11 cellular contexts compared by ENCODE assay signal in genomic region chr5:113119271-113119924, GRCh38.
DNase-seq lines count a peak whose midpoint lies in the region; ATAC-seq, FAIRE-seq and TF ChIP-seq lines count a peak whose summit lies in the region.
"Had no signal": no experiment of that assay in that cellular context is flagged by ENCODE, and none has a peak within 500 bp of the region (broad histone marks: within the 10 kb centered on the region; RNA-seq: fewer than 3 reads in every experiment).

No MANE protein-coding gene starts in this region.

- H3K4me3 Mint-ChIP-seq in activated T-cell treated with anti-CD3 and anti-CD28 coated beads, Interleukin-2, amount 50 U/mL, for 24 hours = no peak overlapping the region

- H2BK120ac ChIP-seq in IMR-90 (ENCODE audit: low read depth, low read length) = no peak overlapping the region

- no peaks in the 10 kb centered on the region for H3K9me3 Mint-ChIP-seq in activated T-cell treated with anti-CD3 and anti-CD28 coated beads, Interleukin-2, amount 50 U/mL, for 24 hours

- intact Hi-C loops in IMR-90 (cut with micrococcal nuclease) (no loop called here), lower lobe of right lung (cut with DNase I) (no loop called here)

- H4K20me1 ChIP-seq in IMR-90 (ENCODE audit: insufficient read depth, low read length) = peaks cover 4% of the 10 kb centered on the region; the same call in 1 of the 2 replicates
- H4K20me1 ChIP-seq: BLaER1 had no signal

- TF ChIP-seq POLR2A in IMR-90 (IDR thresholded peaks at IDR 0.05; ENCODE audit: low read depth, low read length) (no peak), GM12891 (IDR thresholded peaks at IDR 0.05; ENCODE audit: low read depth, low read length) (no peak)

- no peak overlapping the region for H4K8ac ChIP-seq in IMR-90 (ENCODE audit: low read depth in 2 of 2, low read length in 2 of 2)

- H2BK15ac ChIP-seq in IMR-90 (ENCODE audit: low read depth, low read length) = no peak overlapping the region

- H4K91ac ChIP-seq in IMR-90 (ENCODE audit: insufficient read depth, low read depth, low read length) = no peak overlapping the region

- no peak overlapping the region for H3K18ac ChIP-seq in IMR-90 (ENCODE audit: low read depth, low read length)

- no peak overlapping the region for H2BK20ac ChIP-seq in IMR-90 (ENCODE audit: low read depth, low read length)

- H2AK9ac ChIP-seq in IMR-90 (replicated peaks; ENCODE audit: low read depth, low read length, poor library complexity) = peak overlapping the region; percentile 70

- H3K27ac ChIP-seq in IMR-90 (ENCODE audit: insufficient read depth, low read length) = no peak overlapping the region
- peak overlapping the region; percentile 38 for H3K27ac ChIP-seq in lower lobe of right lung
- H3K27ac ChIP-seq: BLaER1 had no signal

- peaks cover 18% of the 10 kb centered on the region for H3K4me1 ChIP-seq in IMR-90 (ENCODE audit: control insufficient read depth, insufficient read depth, low read length)
- H3K4me1 ChIP-seq in lower lobe of right lung = peaks cover 30% of the 10 kb centered on the region
- H3K4me1 ChIP-seq in skeletal muscle satellite cell (ENCODE audit: control insufficient read depth, insufficient read depth, low read length) = peaks cover 19% of the 10 kb centered on the region

- no peak overlapping the region for H3K56ac ChIP-seq in IMR-90 (ENCODE audit: extremely low read depth, insufficient read depth, low read length)

- POLR2A ChIA-PET in IMR-90 (lab: Charles Lee; ENCODE audit: unreplicated experiment) = no interaction called here

- H3K9me3 ChIP-seq in IMR-90 (ENCODE audit: control insufficient read depth, insufficient read depth, low read length) (no peaks in the 10 kb centered on the region; the same call in 1 of the 2 replicates), lower lobe of right lung (no peaks in the 10 kb centered on the region), skeletal muscle satellite cell (replicated peaks; ENCODE audit: low read length) (no peaks in the 10 kb centered on the region)

- in situ Hi-C loops in IMR-90 (cut with MboI; ENCODE audit: low sequenced_read_pairs) = no loop called here

- H2AK5ac ChIP-seq in IMR-90 (ENCODE audit: low read depth, low read length) = peak overlapping the region; percentile 16; the same call in 1 of the 2 replicates

- peak overlapping the region; percentile 25; the same call in 1 of the 2 replicates for H3K14ac ChIP-seq in IMR-90 (replicated peaks; ENCODE audit: low read depth, low read length)

- H3K27me3 ChIP-seq in IMR-90 (ENCODE audit: control insufficient read depth, insufficient read depth, low read length) (no peaks in the 10 kb centered on the region), lower lobe of right lung (ENCODE audit: low read depth) (no peaks in the 10 kb centered on the region), skeletal muscle satellite cell (ENCODE audit: control insufficient read depth, insufficient read depth, low read length) (no peaks in the 10 kb centered on the region)
- H3K27me3 ChIP-seq: BLaER1 had no signal

- peak; percentile 20 for ATAC-seq in IMR-90 (ENCODE audit: low read depth)
- ATAC-seq in lower lobe of right lung = peak; percentile 69 to 80
- ATAC-seq in HG03280 (IDR thresholded peaks at IDR 0.05; ENCODE audit: unreplicated experiment) = no peak

- H3K79me1 ChIP-seq in IMR-90 (ENCODE audit: low read depth in 1 of 2, low read length in 2 of 2) = peaks cover 3 to 9% of the 10 kb centered on the region in 2 experiments; a peak in 3 of 4 replicates

- WGBS in IMR-90 (ENCODE audit: extremely low coverage in 2 of 2, insufficient read length in 1 of 2), 2 experiments = 38% methylated on average over 3 of the region's 9 CpGs; no CpG with 5 or more reads in 1 of the 2 experiments

- H2AFZ ChIP-seq in IMR-90 (replicated peaks; ENCODE audit: low read length, poor library complexity) = peak overlapping the region; percentile 12

- H4K5ac ChIP-seq in IMR-90 (ENCODE audit: low read depth, low read length) = no peak overlapping the region

- DNase-seq in IMR-90 = peak; percentile 12
- peak; percentile 55 for DNase-seq in fibroblast of mammary gland (ENCODE audit: low read depth)
- peak; percentile 48 for DNase-seq in lower lobe of right lung
- DNase-seq in activated T-cell treated with anti-CD3 and anti-CD28 coated beads, Interleukin-2, amount 50 U/mL, for 24 hours = no peak
- DNase-seq in GM12891 (ENCODE audit: insufficient read length, low spot score) = no peak
- DNase-seq in cerebellum (ENCODE audit: low spot score) = no peak
- DNase-seq: GOT3, NCI-H2029 had no signal

- H3K27me3 Mint-ChIP-seq in activated T-cell treated with anti-CD3 and anti-CD28 coated beads, Interleukin-2, amount 50 U/mL, for 24 hours = no peaks in the 10 kb centered on the region

- no peak overlapping the region for H2BK5ac ChIP-seq in IMR-90 (ENCODE audit: low read depth, low read length, poor library complexity, severe bottlenecking)

- H3K4me2 ChIP-seq in IMR-90 (ENCODE audit: low read depth, low read length) (no peak overlapping the region), skeletal muscle satellite cell (ENCODE audit: low read length) (peak overlapping the region; percentile 23)
- H3K4me2 ChIP-seq: BLaER1 had no signal

- H3K4me3 ChIP-seq in IMR-90 (ENCODE audit: insufficient read depth, low read depth, low read length) = no peak overlapping the region
- H3K4me3 ChIP-seq in fibroblast of mammary gland (ENCODE audit: control insufficient read depth, low read depth, low read length) = no peak overlapping the region
- H3K4me3 ChIP-seq in lower lobe of right lung = no peak overlapping the region
- no peak overlapping the region for H3K4me3 ChIP-seq in skeletal muscle satellite cell (ENCODE audit: low read length)
- H3K4me3 ChIP-seq: BLaER1 had no signal

- H3K23ac ChIP-seq in IMR-90 (ENCODE audit: low read depth, low read length) = no peak overlapping the region

- BruUV-seq in IMR-90 (replicated peaks; lab: Mats Ljungman, UMichigan) = no TSS peak

- peaks cover 10% of the 10 kb centered on the region for H3K9me1 ChIP-seq in IMR-90 (ENCODE audit: insufficient read depth, low read length)

- no peak for FAIRE-seq in GM12891 (lab: Jason Lieb, UNC)

- TF ChIP-seq RAD21 in IMR-90 (IDR thresholded peaks at IDR 0.05; ENCODE audit: low read length) = no peak

- dilution Hi-C loops in IMR-90 (cut with HindIII; ENCODE audit: low sequenced_read_pairs, unreplicated experiment) = no loop called here

- H3K4me1 Mint-ChIP-seq in activated T-cell treated with anti-CD3 and anti-CD28 coated beads, Interleukin-2, amount 50 U/mL, for 24 hours (ENCODE audit: low read depth) = no peaks in the 10 kb centered on the region

- no peak overlapping the region for H3K4ac ChIP-seq in IMR-90 (ENCODE audit: low read depth, low read length)

- no peak overlapping the region for H3K27ac Mint-ChIP-seq in activated T-cell treated with anti-CD3 and anti-CD28 coated beads, Interleukin-2, amount 50 U/mL, for 24 hours

- H3K9ac ChIP-seq in IMR-90 (ENCODE audit: low read depth, low read length) (no peak overlapping the region), skeletal muscle satellite cell (ENCODE audit: low read depth, low read length) (no peak overlapping the region)
- H3K9ac ChIP-seq: BLaER1 had no signal

- TF ChIP-seq CTCF in IMR-90 (conservative IDR thresholded peaks at IDR 0.05; ENCODE audit: low read depth, low read length) (no peak), fibroblast of mammary gland (conservative IDR thresholded peaks at IDR 0.05; ENCODE audit: control insufficient read depth, insufficient read depth, low read depth, low read length) (no peak), lower lobe of right lung (IDR thresholded peaks at IDR 0.05) (no peak)

- peaks cover 16% of the 10 kb centered on the region for H3K36me3 ChIP-seq in IMR-90 (ENCODE audit: control insufficient read depth, insufficient read depth, low read length)
- H3K36me3 ChIP-seq in lower lobe of right lung = no peaks in the 10 kb centered on the region
- H3K36me3 ChIP-seq in skeletal muscle satellite cell (ENCODE audit: insufficient read depth, low read length) = no peaks in the 10 kb centered on the region
- H3K36me3 ChIP-seq: BLaER1 had no signal

- CTCF ChIA-PET in IMR-90 (lab: Yijun Ruan, JAX) = no interaction called here

- H3K36me3 Mint-ChIP-seq in activated T-cell treated with anti-CD3 and anti-CD28 coated beads, Interleukin-2, amount 50 U/mL, for 24 hours (ENCODE audit: low read depth) = no peaks in the 10 kb centered on the region

TF ChIP-seq in IMR-90, 13 proteins besides CTCF, POLR2A, EP300 and RAD21:
- TF ChIP-seq RCOR1 (IDR thresholded peaks at IDR 0.05; ENCODE audit: insufficient replicate concordance, low read length) (no peak), MAFK (IDR thresholded peaks at IDR 0.05; ENCODE audit: low read depth, low read length) (peak; percentile 17; the same call in 1 of the 2 replicates), ELK1 (IDR thresholded peaks at IDR 0.05; ENCODE audit: borderline replicate concordance, low read depth, low read length) (no peak)
TF ChIP-seq in IMR-90: peak in this region for 1.

TF ChIP-seq in GM12891, 5 proteins besides CTCF, POLR2A, EP300 and RAD21:
- TF ChIP-seq POU2F2 (IDR thresholded peaks at IDR 0.05; ENCODE audit: low read depth, low read length) (no peak), POLR2AphosphoS5 (IDR thresholded peaks at IDR 0.05; ENCODE audit: low read depth, low read length) (no peak), SPI1 (IDR thresholded peaks at IDR 0.05; ENCODE audit: low read depth, low read length) (no peak), TAF1 (IDR thresholded peaks at IDR 0.05; ENCODE audit: low read depth, low read length) (no peak), PAX5 (IDR thresholded peaks at IDR 0.05; ENCODE audit: insufficient read depth, low read length, severe bottlenecking) (no peak)

Comparison
In these comparisons a context has a peak if more than half of its experiments do, and no peak if none do; other contexts are left out.
1. DNase-seq: peak in IMR-90 (single experiment), fibroblast of mammary gland (single experiment) and lower lobe of right lung (single experiment); none in activated T-cell treated with anti-CD3 and anti-CD28 coated beads, Interleukin-2, amount 50 U/mL, for 24 hours (single experiment), GM12891 (single experiment) and cerebellum (single experiment).